In the genomic region with DNA sequence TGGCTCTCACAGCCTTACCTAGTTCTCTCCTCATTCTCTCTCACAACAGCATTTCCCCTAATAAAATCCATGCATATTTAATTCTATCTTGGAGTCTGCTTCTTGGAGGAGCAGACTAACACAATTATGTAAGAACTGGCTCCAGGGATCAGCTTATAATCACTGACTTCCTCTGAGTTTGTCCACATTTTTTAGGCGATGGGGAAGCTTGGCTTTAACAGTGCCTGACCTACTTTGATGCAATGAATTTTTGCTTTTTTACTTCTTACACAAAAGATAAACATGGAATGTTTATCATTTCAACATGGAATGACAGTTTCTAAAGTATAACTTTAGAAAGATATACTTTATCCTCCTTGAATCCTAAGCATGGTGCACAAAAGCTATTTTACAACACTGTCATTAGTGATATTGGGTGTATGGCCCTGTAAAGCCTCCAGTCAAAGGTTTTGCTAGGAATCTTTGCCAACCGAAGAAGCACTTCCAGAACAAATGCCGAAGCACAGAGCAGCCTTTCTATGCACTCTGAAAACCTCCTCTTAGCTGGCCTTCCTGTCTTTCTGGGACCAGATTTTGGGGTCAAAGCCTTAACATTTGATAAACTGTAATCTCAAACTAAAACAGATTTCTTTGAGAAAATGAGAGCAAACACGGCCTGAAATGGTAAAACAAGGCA, we compare ENCODE assay signal across 8 cellular contexts. TPM values are rescaled to one million over a fixed set of nuclear protein-coding genes. Genes with fewer than 3 reads are reported as not detected.
DNase-seq lines count a peak whose midpoint lies in the region; ATAC-seq, FAIRE-seq and TF ChIP-seq lines count a peak whose summit lies in the region.

No MANE protein-coding gene starts in this region.

- H3K27me3 Mint-ChIP-seq in IgD-negative memory B cell: no peaks in the 10 kb centered on the region

- no peak for TF ChIP-seq RAD21 in K562 (CRISPR knock-in tag; conservative IDR thresholded peaks at IDR 0.05 in 1 of 2, IDR thresholded peaks at IDR 0.05 in 1 of 2)

- H3K9me1 ChIP-seq in K562 (ENCODE audit: control insufficient read depth, insufficient read depth, low read length): no peaks in the 10 kb centered on the region

- BruUV-seq in K562 (replicated peaks; lab: Mats Ljungman, UMichigan): no TSS peak

- CTCF ChIA-PET in K562 (lab: Yijun Ruan, JAX; ENCODE audit: low intra/inter-chr PET ratio): interaction anchor here (1.3 to 1.8 kb wide), 2 partner anchors 478 to 668 kb away, joined by 8 to 11 read pairs; no protein-coding TSS in a partner anchor

- no peaks in the 10 kb centered on the region for H3K9me3 Mint-ChIP-seq in IgD-negative memory B cell

- intact Hi-C loops in K562 (cut with micrococcal nuclease): loop anchor here (2.0 to 10.0 kb wide), 4 partner anchors 272 to 844 kb away; a partner anchor contains a TSS

- H3K27ac Mint-ChIP-seq in IgD-negative memory B cell: peak overlapping the region in 1 of 3 donors; percentile 94

- no peaks in the 10 kb centered on the region for H4K20me1 ChIP-seq in K562 (replicated peaks; ENCODE audit: control insufficient read depth, insufficient read depth, low read length)

- in situ Hi-C loops in K562 (cut with MboI): no loop called here
- in situ Hi-C loops in GM13977 (cut with MboI; ENCODE audit: low pct_unique_long_range_greater_than_20kb, low sequenced_read_pairs, unreplicated experiment): no loop called here

- H3K27ac ChIP-seq in K562 (ENCODE audit: extremely low read depth, low read depth, low read length) (no peak overlapping the region), layer of hippocampus (ENCODE audit: low read depth, low read length) (peak overlapping the region; percentile 23)

- H3K9me3 ChIP-seq in K562 (replicated peaks; ENCODE audit: control insufficient read depth, insufficient read depth, low read depth, low read length): no peaks in the 10 kb centered on the region

- H3K4me3 ChIP-seq in K562: peak overlapping the region; percentile 27

- no peak for TF ChIP-seq EP300 in K562 (IDR thresholded peaks at IDR 0.05; ENCODE audit: low read length)

- H3K27me3 ChIP-seq in K562 (ENCODE audit: control insufficient read depth in 2 of 2, insufficient read depth in 2 of 2, low read length in 2 of 2): no peaks in the 10 kb centered on the region
- H3K27me3 ChIP-seq in layer of hippocampus (ENCODE audit: control insufficient read depth, insufficient read depth, low read length): no peaks in the 10 kb centered on the region

- H3K4me3 Mint-ChIP-seq in IgD-negative memory B cell: peak overlapping the region; percentile 12 to 97 (median 81)

- POLR2A ChIA-PET in K562 (lab: Yijun Ruan, JAX): interaction anchor here (0.6 to 1.4 kb wide), 3 partner anchors 9 to 1571 kb away, joined by 3 to 4 read pairs (median 4); no protein-coding TSS in a partner anchor

- no peak for DNase-seq in K562 (ENCODE audit: extremely low read depth in 1 of 4, low spot score in 3 of 4)
- DNase-seq in stromal cell of bone marrow (ENCODE audit: low read depth): peak; percentile 24
- DNase-seq in COR-L47 (lab: John Stamatoyannopoulos, UW): no peak
- no peak for DNase-seq in GM13977 (ENCODE audit: low spot score)
- no peak for DNase-seq in activated CD4-positive, alpha-beta T cell treated with anti-CD3 and anti-CD28 coated beads for 4 hours
- no peak for DNase-seq in NCI-H1092 (lab: John Stamatoyannopoulos, UW)

- peak overlapping the region in 1 of 2 experiments; percentile 35; a peak in 1 of 4 replicates for H3K9ac ChIP-seq in K562 (ENCODE audit: insufficient read depth in 1 of 2, low read depth in 2 of 2, low read length in 2 of 2)

- no peaks in the 10 kb centered on the region for H3K36me3 ChIP-seq in K562 (ENCODE audit: control insufficient read depth, insufficient read depth, low read length)

- no peaks in the 10 kb centered on the region for H3K79me2 ChIP-seq in K562 (ENCODE audit: control insufficient read depth, insufficient read depth, low read length)

- no peak for ATAC-seq in K562

- TF ChIP-seq POLR2A in K562 (conservative IDR thresholded peaks at IDR 0.05): no peak

- no peaks in the 10 kb centered on the region for H3K4me1 ChIP-seq in K562 (replicated peaks in 1 of 2; ENCODE audit: control insufficient read depth in 2 of 2, insufficient read depth in 2 of 2, low read length in 2 of 2)

- 23% methylated on average over 4 of the region's 4 CpGs for WGBS in K562 (ENCODE audit: insufficient coverage, low coverage, missing lambda C conversion rate)

- FAIRE-seq in K562 (lab: Jason Lieb, UNC): no peak

- peaks cover 5 to 14% (median 9%) of the 10 kb centered on the region in 3 donors for H3K4me1 Mint-ChIP-seq in IgD-negative memory B cell

- peak overlapping the region; percentile 86 for H2AFZ ChIP-seq in K562 (ENCODE audit: low read depth, low read length)

- H3K4me2 ChIP-seq in K562 (ENCODE audit: insufficient read depth, low read length): peak overlapping the region; percentile 40

- H3K36me3 Mint-ChIP-seq in IgD-negative memory B cell: peaks cover 4% of the 10 kb centered on the region

- TF ChIP-seq CTCF in K562 (IDR thresholded peaks at IDR 0.05 in 2 of 3, conservative IDR thresholded peaks at IDR 0.05 in 1 of 3; ENCODE audit: insufficient read depth in 2 of 3, low read depth in 1 of 3, low read length in 3 of 3) (no peak), GM13977 (IDR thresholded peaks at IDR 0.05; ENCODE audit: extremely low read depth, insufficient read depth, missing control alignments) (no peak)

TF ChIP-seq in K562, 482 proteins besides CTCF, POLR2A, EP300 and RAD21 (continues in another document):
- TF ChIP-seq RBFOX2 (IDR thresholded peaks at IDR 0.05; ENCODE audit: low read depth, low read length): no peak
- TF ChIP-seq, protein P1, sequence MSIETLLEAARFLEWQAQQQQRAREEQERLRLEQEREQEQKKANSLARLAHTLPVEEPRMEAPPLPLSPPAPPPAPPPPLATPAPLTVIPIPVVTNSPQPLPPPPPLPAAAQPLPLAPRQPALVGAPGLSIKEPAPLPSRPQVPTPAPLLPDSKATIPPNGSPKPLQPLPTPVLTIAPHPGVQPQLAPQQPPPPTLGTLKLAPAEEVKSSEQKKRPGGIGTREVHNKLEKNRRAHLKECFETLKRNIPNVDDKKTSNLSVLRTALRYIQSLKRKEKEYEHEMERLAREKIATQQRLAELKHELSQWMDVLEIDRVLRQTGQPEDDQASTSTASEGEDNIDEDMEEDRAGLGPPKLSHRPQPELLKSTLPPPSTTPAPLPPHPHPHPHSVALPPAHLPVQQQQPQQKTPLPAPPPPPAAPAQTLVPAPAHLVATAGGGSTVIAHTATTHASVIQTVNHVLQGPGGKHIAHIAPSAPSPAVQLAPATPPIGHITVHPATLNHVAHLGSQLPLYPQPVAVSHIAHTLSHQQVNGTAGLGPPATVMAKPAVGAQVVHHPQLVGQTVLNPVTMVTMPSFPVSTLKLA (conservative IDR thresholded peaks at IDR 0.05): no peak
- TF ChIP-seq CBX2 (IDR thresholded peaks at IDR 0.05; ENCODE audit: insufficient read depth, low read length, poor library complexity, severe bottlenecking): no peak

RNA-seq across cellular contexts. Expression of a gene that starts 0.8 kb away (rescaled TPM):
- polyA plus RNA-seq in IgD-negative memory B cell: 15.1 TPM
- 3.0 and 5.2 TPM in 2 replicates for total RNA-seq in K562 (2011; cell fraction: chromatin; rRNA removed; ENCODE audit: low replicate concordance)
- 3.0 and 3.7 TPM in 2 replicates for total RNA-seq in K562 (2011; cell fraction: nucleolus; rRNA removed)
- total RNA-seq in K562 (2011; cell fraction: nucleoplasm; rRNA removed): 2.3 and 3.1 TPM in 2 replicates
- 5.1 and 8.0 TPM in 2 replicates for total RNA-seq in K562 (2014; rRNA removed)
- total RNA-seq in K562 (2014; rRNA removed; fragmentation: Illumina TruSeq; extraction: Trizol): 10.0 and 12.8 TPM in 2 replicates
- 9.1 and 10.0 TPM in 2 replicates for total RNA-seq in K562 (2015; rRNA removed; fragmentation: Illumina TruSeq; extraction: Trizol)
- 4.9 and 6.0 TPM in 2 replicates for total RNA-seq in K562 (2021)
- 16.3 and 17.9 TPM in 2 replicates for polyA plus RNA-seq in K562 (2011; rRNA removed)
- polyA plus RNA-seq in K562 (2011; cell fraction: cytosol; rRNA removed): 5.4 and 7.5 TPM in 2 replicates
- 7.8 and 13.9 TPM in 2 replicates for polyA plus RNA-seq in K562 (2011; cell fraction: nucleus; rRNA removed)
- 8.1 TPM in 2 replicates for polyA plus RNA-seq in K562 (2012)
- polyA plus RNA-seq in K562 (2014; fragmentation: Illumina TruSeq; extraction: Trizol): 7.3 and 7.8 TPM in 2 replicates
- 10 to 100 TPM in 1 of 2 experiments, 1 to 10 TPM in 1; 9.9 to 10.7 TPM for polyA plus RNA-seq in K562 (2014; fragmentation: Nextera tagmentation; extraction: Ambion mirVana)
- polyA plus RNA-seq in K562 (2014; rRNA removed): 8.9 and 10.8 TPM in 2 replicates
- polyA minus RNA-seq in K562 (2011; rRNA and poly(A)+ RNA removed): 8.0 and 8.1 TPM in 2 replicates
- polyA minus RNA-seq in K562 (2011; cell fraction: cytosol; rRNA and poly(A)+ RNA removed): 2.3 and 2.8 TPM in 2 replicates
- polyA minus RNA-seq in K562 (2011; cell fraction: nucleus; rRNA and poly(A)+ RNA removed): 3.4 and 4.8 TPM in 2 replicates

RNA-seq across cellular contexts. Expression of a gene that starts 22.3 kb away (rescaled TPM):
- polyA plus RNA-seq in IgD-negative memory B cell (21.4 TPM), K562 (2011; rRNA removed) (7.6 and 10.2 TPM in 2 replicates), K562 (2014; fragmentation: Illumina TruSeq; extraction: Trizol) (13.3 TPM in 2 replicates), K562 (2014; fragmentation: Nextera tagmentation; extraction: Ambion mirVana) (1 to 10 TPM; 6.6 to 8.3 TPM), K562 (2014; rRNA removed) (10.5 and 13.5 TPM in 2 replicates)
- 9.8 and 17.5 TPM in 2 replicates for total RNA-seq in K562 (2011; cell fraction: chromatin; rRNA removed; ENCODE audit: low replicate concordance)
- total RNA-seq in K562 (2011; cell fraction: nucleolus; rRNA removed): 7.9 and 8.5 TPM in 2 replicates
- 10.6 and 18.2 TPM in 2 replicates for total RNA-seq in K562 (2011; cell fraction: nucleoplasm; rRNA removed)
- total RNA-seq in K562 (2014; rRNA removed) (11.4 and 13.5 TPM in 2 replicates), K562 (2014; rRNA removed; fragmentation: Illumina TruSeq; extraction: Trizol) (13.4 and 14.0 TPM in 2 replicates), K562 (2015; rRNA removed; fragmentation: Illumina TruSeq; extraction: Trizol) (11.3 and 11.4 TPM in 2 replicates), K562 (2021) (14.6 and 15.0 TPM in 2 replicates)
- 5.2 and 6.0 TPM in 2 replicates for polyA plus RNA-seq in K562 (2011; cell fraction: cytosol; rRNA removed)
- polyA plus RNA-seq in K562 (2011; cell fraction: nucleus; rRNA removed): 8.2 and 8.7 TPM in 2 replicates
- polyA plus RNA-seq in K562 (2012): 8.5 and 10.6 TPM in 2 replicates
- polyA minus RNA-seq in K562 (2011; rRNA and poly(A)+ RNA removed): 16.3 and 17.4 TPM in 2 replicates
- polyA minus RNA-seq in K562 (2011; cell fraction: cytosol; rRNA and poly(A)+ RNA removed): 4.3 and 8.2 TPM in 2 replicates
- 11.0 and 14.1 TPM in 2 replicates for polyA minus RNA-seq in K562 (2011; cell fraction: nucleus; rRNA and poly(A)+ RNA removed)
